ENCODE assay signal across 8 cellular contexts in genomic region chr5:181173027-181173419, GRCh38. TPM values are rescaled to one million over a fixed set of nuclear protein-coding genes. Genes with fewer than 3 reads are reported as not detected.
DNase-seq lines count a peak whose midpoint lies in the region; ATAC-seq and TF ChIP-seq lines count a peak whose summit lies in the region.

No MANE protein-coding gene starts in this region.

- peaks cover 4% of the 10 kb centered on the region for H3K36me3 Mint-ChIP-seq in endothelial cell (ENCODE audit: low read depth, unreplicated experiment)

- POLR2A ChIA-PET in AG04449 (lab: Yijun Ruan, JAX): interaction anchor here (0.9 kb wide), 1 partner anchor 50 kb away, joined by 3 read pairs; the partner anchor contains the start of gene TRIM41

- H3K27ac Mint-ChIP-seq in endothelial cell (ENCODE audit: unreplicated experiment): peak overlapping the region; percentile 62

- peak overlapping the region; percentile 23 for H3K4me3 ChIP-seq in AG04449 (ENCODE audit: low read depth, low read length)

- peaks cover 30% of the 10 kb centered on the region for H3K4me1 Mint-ChIP-seq in endothelial cell (ENCODE audit: unreplicated experiment)

- no peaks in the 10 kb centered on the region for H3K9me3 Mint-ChIP-seq in endothelial cell (ENCODE audit: unreplicated experiment)

- no peak for DNase-seq in AG04449 (ENCODE audit: low read depth, low spot score)
- peak; percentile 47 for DNase-seq in LoVo (ENCODE audit: low spot score)
- DNase-seq in endothelial cell (ENCODE audit: low spot score): no peak
- DNase-seq in effector CD4-positive, alpha-beta T cell: no peak
- no peak for DNase-seq in NCI-H748 (lab: John Stamatoyannopoulos, UW; ENCODE audit: unreplicated experiment)
- DNase-seq in GM03348 (ENCODE audit: low spot score): no peak
- no peak for DNase-seq in NCI-H446 treated with DMSO at 0.1 percent for 48 hours (lab: John Stamatoyannopoulos, UW)

- peaks cover 28% of the 10 kb centered on the region for H3K27me3 Mint-ChIP-seq in endothelial cell (ENCODE audit: unreplicated experiment)

- peak overlapping the region; percentile 83 for H3K4me3 Mint-ChIP-seq in endothelial cell (ENCODE audit: unreplicated experiment)

- TF ChIP-seq CTCF in AG04449 (IDR thresholded peaks at IDR 0.05; ENCODE audit: insufficient read depth, low read length, missing control alignments) (no peak), endothelial cell (IDR thresholded peaks at IDR 0.05; ENCODE audit: unreplicated experiment) (no peak)

- ATAC-seq in GM21381 (IDR thresholded peaks at IDR 0.05; ENCODE audit: unreplicated experiment): peak; percentile 27

- CTCF ChIA-PET in AG04449 (lab: Yijun Ruan, JAX): interaction anchor here (1.2 to 2.6 kb wide), 4 partner anchors 9 to 390 kb away, joined by 3 to 19 read pairs (median 4); no protein-coding TSS in a partner anchor

RNA-seq across cellular contexts. Expression of gene OR2V2, which starts 25.6 kb away (rescaled TPM):
- not detected for total RNA-seq in endothelial cell (ENCODE audit: unreplicated experiment)

RNA-seq across cellular contexts. Expression of gene TRIM7, which starts 32.0 kb away (rescaled TPM):
- not detected for total RNA-seq in endothelial cell (ENCODE audit: unreplicated experiment)

RNA-seq across cellular contexts. Expression of gene OR2V1, which starts 42.1 kb away (rescaled TPM):
- total RNA-seq in endothelial cell (ENCODE audit: unreplicated experiment): not detected

RNA-seq across cellular contexts. Expression of gene TRIM41, which starts 50.1 kb away (rescaled TPM):
- total RNA-seq in endothelial cell (ENCODE audit: unreplicated experiment): 21.8 TPM
